Comparison of ENCODE assay signal across 15 cellular contexts in the genomic region with DNA sequence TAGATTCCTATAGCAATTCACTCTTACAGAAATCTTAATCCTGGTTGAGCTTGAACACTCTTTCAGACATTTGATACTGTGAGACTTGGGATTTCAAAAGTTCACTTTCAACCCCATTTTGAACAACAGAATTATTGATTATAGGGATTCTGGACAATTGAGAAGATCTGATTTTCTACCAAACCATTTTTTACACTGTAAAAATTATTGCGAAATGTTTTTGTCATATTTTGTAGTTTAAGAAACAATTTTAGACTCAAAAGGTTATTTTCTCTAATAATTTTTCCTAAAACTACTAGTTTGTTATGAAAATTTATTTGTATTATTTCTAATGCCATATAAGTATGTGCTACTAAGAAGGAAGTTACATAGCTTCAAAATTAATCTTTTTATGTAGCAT. TPM values are rescaled to one million over a fixed set of nuclear protein-coding genes. Genes with fewer than 3 reads are reported as not detected.
A peak's percentile ranks its signal among the peaks of the same experiment; 100 is the strongest.
DNase-seq lines count a peak whose midpoint lies in the region; ATAC-seq, FAIRE-seq and TF ChIP-seq lines count a peak whose summit lies in the region.
"Had no signal": no experiment of that assay in that cellular context is flagged by ENCODE, and none has a peak within 500 bp of the region (broad histone marks: within the 10 kb centered on the region; RNA-seq: fewer than 3 reads in every experiment).

No MANE protein-coding gene starts in this region.

- no peak overlapping the region for H3K4me3 ChIP-seq in HUES48 (ENCODE audit: low read depth, low read length)
- H3K4me3 ChIP-seq: SK-N-MC had no signal

- ATAC-seq in HG03097 (IDR thresholded peaks at IDR 0.05; ENCODE audit: low FRiP score, unreplicated experiment) (no peak), GM21717 (IDR thresholded peaks at IDR 0.05; ENCODE audit: unreplicated experiment) (no peak)

- H3K36me3 ChIP-seq in HUES48 (ENCODE audit: control insufficient read depth, insufficient read depth, low read length): no peaks in the 10 kb centered on the region

- H3K9ac ChIP-seq in HUES48 (ENCODE audit: low read depth, low read length): no peak overlapping the region

- H3K27me3 Mint-ChIP-seq in nephron (ENCODE audit: low read depth): no peaks in the 10 kb centered on the region
- H3K27me3 Mint-ChIP-seq: CD4-positive, CD25-positive, alpha-beta regulatory T cell had no signal

- no peak overlapping the region for H3K4me3 Mint-ChIP-seq in nephron
- H3K4me3 Mint-ChIP-seq: CD4-positive, CD25-positive, alpha-beta regulatory T cell had no signal

- TF ChIP-seq CTCF in nephron (IDR thresholded peaks at IDR 0.05; ENCODE audit: unreplicated experiment in 3 of 3): no peak

- H3K9me3 ChIP-seq in HUES48 (ENCODE audit: control insufficient read depth, insufficient read depth, low read length): no peaks in the 10 kb centered on the region

- no peaks in the 10 kb centered on the region for H3K9me3 Mint-ChIP-seq in nephron

- H3K4me1 ChIP-seq in HUES48 (ENCODE audit: control insufficient read depth, insufficient read depth, low read length): peaks cover 22% of the 10 kb centered on the region

- peaks cover 8% of the 10 kb centered on the region for H3K4me1 Mint-ChIP-seq in nephron
- H3K4me1 Mint-ChIP-seq: CD4-positive, CD25-positive, alpha-beta regulatory T cell had no signal

- FAIRE-seq in frontal cortex (lab: Jason Lieb, UNC): peak; percentile 47

- peaks cover 5% of the 10 kb centered on the region for H3K36me3 Mint-ChIP-seq in nephron (ENCODE audit: low read depth)

- H3K27me3 ChIP-seq in HUES48 (ENCODE audit: control insufficient read depth, insufficient read depth, low read length): no peaks in the 10 kb centered on the region

- peak overlapping the region in 2 of 3 experiments; percentile 85 to 98 for H3K27ac Mint-ChIP-seq in nephron

- peak overlapping the region; percentile 5 for H3K27ac ChIP-seq in HUES48 (ENCODE audit: low read depth, low read length)
- H3K27ac ChIP-seq: HL-60, SK-N-MC had no signal

- DNase-seq in frontal cortex (ENCODE audit: low spot score in 2 of 2) (no peak), cerebellum (ENCODE audit: low spot score) (no peak), NCI-H1694 (lab: John Stamatoyannopoulos, UW) (no peak)
- DNase-seq: CD4-positive, CD25-positive, alpha-beta regulatory T cell; COR-L47; EL; NCI-H510A; NCI-H774 had no signal

RNA-seq across cellular contexts. Expression of gene PIWIL4, which starts 36.4 kb away (rescaled TPM):
- total RNA-seq in frontal cortex (7.7 TPM), cerebellum (3.6 TPM)
- total RNA-seq: H4 had no signal

RNA-seq across cellular contexts. Expression of gene FUT4, which starts 59.9 kb away (rescaled TPM):
- total RNA-seq in frontal cortex (7.3 TPM), cerebellum (5.9 TPM)
- total RNA-seq: H4 had no signal
